ENCODE assay signal across 8 cellular contexts in the genomic region with DNA sequence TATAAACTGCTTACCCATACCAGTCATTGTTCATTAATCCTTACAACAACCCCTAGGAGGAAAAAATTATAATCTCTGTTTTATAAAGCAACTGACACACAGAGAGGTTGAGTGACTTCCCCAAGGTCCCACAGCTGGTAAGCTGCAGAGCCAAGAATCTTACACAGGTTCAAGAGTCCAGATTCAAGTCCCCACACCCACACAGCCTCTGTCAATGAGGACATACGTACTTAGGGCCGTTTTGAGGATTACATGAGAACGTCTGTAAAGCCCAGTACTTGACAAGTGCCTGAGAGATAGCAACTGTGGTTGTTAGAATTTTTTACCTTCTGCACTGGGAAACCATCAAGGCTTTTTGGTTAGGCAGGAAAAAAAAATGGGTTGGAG. TPM values are rescaled to one million over a fixed set of nuclear protein-coding genes. Genes with fewer than 3 reads are reported as not detected.
DNase-seq lines count a peak whose midpoint lies in the region; ATAC-seq, FAIRE-seq and TF ChIP-seq lines count a peak whose summit lies in the region.

No MANE protein-coding gene starts in this region.

- H3K27ac ChIP-seq in BLaER1 treated with 17β-estradiol and CSF1 and Interleukin-3, amounts not matched to agents 10 nM and 100 nM, result peak overlapping the region; percentile 60 to 85 (median 81); a peak in 21 of 22 replicates
- H3K27ac ChIP-seq in kidney (ENCODE audit: low read depth in 2 of 2, low read length in 2 of 2) (peak overlapping the region; percentile 43 to 60), transverse colon (peak overlapping the region; percentile 89 to 94 (median 91))

- H3K27me3 ChIP-seq in BLaER1 treated with 17β-estradiol and CSF1 and Interleukin-3, amounts not matched to agents 10 nM and 100 nM, result no peaks in the 10 kb centered on the region
- no peaks in the 10 kb centered on the region for H3K27me3 ChIP-seq in transverse colon

- no peaks in the 10 kb centered on the region for H3K9me3 Mint-ChIP-seq in activated naive CD8-positive, alpha-beta T cell treated with anti-CD3 and anti-CD28 coated beads, Interleukin-2, amount 10 ng/mL, durations not matched to agents 7 days and 5 days

- ATAC-seq in HG02678 (IDR thresholded peaks at IDR 0.05; ENCODE audit: unreplicated experiment), result peak; percentile 5
- no peak for ATAC-seq in activated naive CD8-positive, alpha-beta T cell treated with anti-CD3 and anti-CD28 coated beads, Interleukin-2, amount 10 ng/mL, durations not matched to agents 7 days and 5 days (ENCODE audit: low read depth)

- no peak for FAIRE-seq in kidney (lab: Jason Lieb, UNC)

- WGBS in transverse colon (ENCODE audit: low coverage in 1 of 2), 2 donors, result 21% methylated on average over 3 of the region's 3 CpGs; no CpG with 5 or more reads in 1 of the 2 donors

- H3K36me3 ChIP-seq in BLaER1 treated with 17β-estradiol and CSF1 and Interleukin-3, amounts not matched to agents 10 nM and 100 nM, result no peaks in the 10 kb centered on the region
- no peaks in the 10 kb centered on the region for H3K36me3 ChIP-seq in kidney (ENCODE audit: control insufficient read depth in 1 of 2, insufficient read depth in 2 of 2, low read length in 2 of 2)
- no peaks in the 10 kb centered on the region for H3K36me3 ChIP-seq in transverse colon

- 0 out of 22 replicates have a peak, but pooled peaks cover 0 to 2% (median 0%) of the 10 kb centered on the region in 11 experiments for H3K9me3 ChIP-seq in BLaER1 treated with 17β-estradiol and CSF1 and Interleukin-3, amounts not matched to agents 10 nM and 100 nM (replicated peaks in 1 of 11)
- no peaks in the 10 kb centered on the region for H3K9me3 ChIP-seq in kidney (ENCODE audit: control insufficient read depth in 1 of 2, low read length in 2 of 2)
- no peaks in the 10 kb centered on the region for H3K9me3 ChIP-seq in transverse colon

- no peak for TF ChIP-seq POLR2A in transverse colon (IDR thresholded peaks at IDR 0.05)

- POLR2A ChIA-PET in activated naive CD8-positive, alpha-beta T cell treated with anti-CD3 and anti-CD28 coated beads, Interleukin-2, amount 10 ng/mL, durations not matched to agents 7 days and 5 days (lab: Charles Lee), result no interaction called here

- peaks cover 11% of the 10 kb centered on the region for H3K4me1 Mint-ChIP-seq in activated naive CD8-positive, alpha-beta T cell treated with anti-CD3 and anti-CD28 coated beads, Interleukin-2, amount 10 ng/mL, durations not matched to agents 7 days and 5 days

- TF ChIP-seq CTCF in kidney (IDR thresholded peaks at IDR 0.05; ENCODE audit: borderline replicate concordance, extremely low read depth, insufficient read depth) (no peak), transverse colon (IDR thresholded peaks at IDR 0.05) (no peak)

- peaks cover 7 to 36% (median 21%) of the 10 kb centered on the region in 10 experiments; a peak in 17 of 20 replicates for H3K4me1 ChIP-seq in BLaER1 treated with 17β-estradiol and CSF1 and Interleukin-3, amounts not matched to agents 10 nM and 100 nM
- peaks cover 0 to 5% of the 10 kb centered on the region in 2 donors for H3K4me1 ChIP-seq in kidney (ENCODE audit: control insufficient read depth in 1 of 2, insufficient read depth in 1 of 2, low read depth in 1 of 2, low read length in 2 of 2)
- H3K4me1 ChIP-seq in transverse colon, result peaks cover 0 to 18% (median 6%) of the 10 kb centered on the region in 4 donors

- no peak for DNase-seq in activated naive CD8-positive, alpha-beta T cell treated with anti-CD3 and anti-CD28 coated beads, Interleukin-2, amount 10 ng/mL, durations not matched to agents 7 days and 5 days
- DNase-seq in kidney (no peak), transverse colon (peak; percentile 38), HK-2 (ENCODE audit: unreplicated experiment) (no peak), NCI-H2029 (lab: John Stamatoyannopoulos, UW) (no peak)
- no peak for DNase-seq in central memory CD4-positive, alpha-beta T cell

- H3K9ac ChIP-seq in BLaER1 treated with 17β-estradiol and CSF1 and Interleukin-3, amounts not matched to agents 10 nM and 100 nM, result peak overlapping the region; percentile 77 to 86 (median 82)
- peak overlapping the region in 1 of 2 donors; percentile 24 for H3K9ac ChIP-seq in kidney (ENCODE audit: low read length in 2 of 2)

- H3K4me2 ChIP-seq in BLaER1 treated with 17β-estradiol and CSF1 and Interleukin-3, amounts not matched to agents 10 nM and 100 nM, result peak overlapping the region; percentile 65 to 85 (median 79)

- peaks cover 2% of the 10 kb centered on the region for H3K27me3 Mint-ChIP-seq in activated naive CD8-positive, alpha-beta T cell treated with anti-CD3 and anti-CD28 coated beads, Interleukin-2, amount 10 ng/mL, durations not matched to agents 7 days and 5 days

- intact Hi-C loops in kidney (cut with DNase I), result no loop called here
- intact Hi-C loops in transverse colon (cut with DNase I; ENCODE audit: low total_unique reads), result no loop called here

- peaks cover 0 to 9% (median 0%) of the 10 kb centered on the region in 11 experiments; a peak in 4 of 22 replicates for H4K20me1 ChIP-seq in BLaER1 treated with 17β-estradiol and CSF1 and Interleukin-3, amounts not matched to agents 10 nM and 100 nM

- H3K4me3 Mint-ChIP-seq in activated naive CD8-positive, alpha-beta T cell treated with anti-CD3 and anti-CD28 coated beads, Interleukin-2, amount 10 ng/mL, durations not matched to agents 7 days and 5 days, result peak overlapping the region; percentile 94

- H3K27ac Mint-ChIP-seq in activated naive CD8-positive, alpha-beta T cell treated with anti-CD3 and anti-CD28 coated beads, Interleukin-2, amount 10 ng/mL, durations not matched to agents 7 days and 5 days, result peak overlapping the region; percentile 88

- peaks cover 2% of the 10 kb centered on the region for H3K36me3 Mint-ChIP-seq in activated naive CD8-positive, alpha-beta T cell treated with anti-CD3 and anti-CD28 coated beads, Interleukin-2, amount 10 ng/mL, durations not matched to agents 7 days and 5 days

- H3K4me3 ChIP-seq in BLaER1 treated with 17β-estradiol and CSF1 and Interleukin-3, amounts not matched to agents 10 nM and 100 nM, result peak overlapping the region; percentile 59 to 74 (median 67)
- H3K4me3 ChIP-seq in kidney (ENCODE audit: low read length in 2 of 2) (peak overlapping the region; percentile 53 to 55), transverse colon (peak overlapping the region in 3 of 4 donors; percentile 62 to 76 (median 68))

- in situ Hi-C loops in transverse colon (cut with MboI; ENCODE audit: low pct_ligation_motif_present in 1 of 4, low pct_unique_long_range_greater_than_20kb in 1 of 4, low sequenced_read_pairs in 3 of 4), result no loop called here

- TF ChIP-seq EP300 in transverse colon (IDR thresholded peaks at IDR 0.05; ENCODE audit: low read depth), result no peak

RNA-seq across cellular contexts. Expression of gene SLC25A43, which starts 0.6 kb away (rescaled TPM):
- total RNA-seq in activated naive CD8-positive, alpha-beta T cell treated with anti-CD3 and anti-CD28 coated beads, Interleukin-2, amount 10 ng/mL, durations not matched to agents 7 days and 5 days, result 1 to 10 TPM; 7.2 to 7.3 TPM
- total RNA-seq in kidney (15.5 TPM), transverse colon (10 to 100 TPM; 23.3 to 46.4 (median 43.4) TPM)
- polyA plus RNA-seq in kidney (ENCODE audit: insufficient read depth, low read depth, low replicate concordance), result 10.1 TPM
